In genomic region chr17:73642659-73643011, GRCh38 we compare ENCODE assay signal across 10 cellular contexts. TPM values are rescaled to one million over a fixed set of nuclear protein-coding genes. Genes with fewer than 3 reads are reported as not detected.
DNase-seq lines count a peak whose midpoint lies in the region; ATAC-seq and TF ChIP-seq lines count a peak whose summit lies in the region.
"Had no signal": no experiment of that assay in that cellular context is flagged by ENCODE, and none has a peak within 500 bp of the region (broad histone marks: within the 10 kb centered on the region; RNA-seq: fewer than 3 reads in every experiment).

No MANE protein-coding gene starts in this region.

- ATAC-seq in psoas muscle: no peak

- WGBS in psoas muscle, 3 donors: 42 to 48% (median 45%) methylated on average over 12 of the region's 12 CpGs

- TF ChIP-seq EP300 in neural cell (conservative IDR thresholded peaks at IDR 0.05; ENCODE audit: poor library complexity, severe bottlenecking): no peak

- peaks cover 66% of the 10 kb centered on the region for H3K27me3 Mint-ChIP-seq in dendritic cell treated with granulocyte-macrophage colony-stimulating factor and Interleukin-4, amounts not matched to agents 40 ng/mL and 50 ng/mL, for 4 days

- H3K9me3 ChIP-seq in BLaER1 (no peaks in the 10 kb centered on the region), HUES6 (ENCODE audit: control insufficient read depth, insufficient read depth, low read depth, low read length) (no peaks in the 10 kb centered on the region), neural cell (ENCODE audit: low read length) (no peaks in the 10 kb centered on the region), psoas muscle (no peaks in the 10 kb centered on the region), uterus (no peaks in the 10 kb centered on the region)

- H4K20me1 ChIP-seq in BLaER1 (peaks cover 58% of the 10 kb centered on the region), neural cell (ENCODE audit: insufficient read depth) (no peaks in the 10 kb centered on the region)

- H3K4me3 Mint-ChIP-seq in dendritic cell treated with granulocyte-macrophage colony-stimulating factor and Interleukin-4, amounts not matched to agents 40 ng/mL and 50 ng/mL, for 4 days: peak overlapping the region; percentile 61

- no peaks in the 10 kb centered on the region for H3K9me2 ChIP-seq in neural cell (ENCODE audit: insufficient read depth, low read length)

- peaks cover 52% of the 10 kb centered on the region for H3K79me2 ChIP-seq in neural cell (replicated peaks; ENCODE audit: insufficient read depth, low read length)

- peaks cover 60% of the 10 kb centered on the region for H3K27me3 ChIP-seq in BLaER1
- H3K27me3 ChIP-seq in HUES6 (ENCODE audit: control insufficient read depth, insufficient read depth, low read length): peaks cover 66% of the 10 kb centered on the region
- no peaks in the 10 kb centered on the region for H3K27me3 ChIP-seq in neural cell (ENCODE audit: insufficient read depth, low read depth, low read length)
- peaks cover 0 to 45% (median 7%) of the 10 kb centered on the region in 3 donors for H3K27me3 ChIP-seq in psoas muscle (ENCODE audit: insufficient read depth in 3 of 3, low read length in 2 of 3)
- H3K27me3 ChIP-seq in uterus: peaks cover 0 to 4% of the 10 kb centered on the region in 2 donors

- no peak for TF ChIP-seq CTCF in neural cell (IDR thresholded peaks at IDR 0.05; ENCODE audit: poor library complexity, severe bottlenecking)
- TF ChIP-seq CTCF in psoas muscle (IDR thresholded peaks at IDR 0.05): no peak
- no peak for TF ChIP-seq CTCF in uterus (IDR thresholded peaks at IDR 0.05)

- H3K4me1 Mint-ChIP-seq in dendritic cell treated with granulocyte-macrophage colony-stimulating factor and Interleukin-4, amounts not matched to agents 40 ng/mL and 50 ng/mL, for 4 days (ENCODE audit: low read depth): peaks cover 30% of the 10 kb centered on the region

- H3K4me1 ChIP-seq in BLaER1 (peaks cover 41% of the 10 kb centered on the region), HUES6 (ENCODE audit: control insufficient read depth, insufficient read depth, low read length) (peaks cover 29% of the 10 kb centered on the region), psoas muscle (no peaks in the 10 kb centered on the region), uterus (peaks cover 0 to 11% of the 10 kb centered on the region in 2 donors)

- no peak for TF ChIP-seq POLR2A in uterus (IDR thresholded peaks at IDR 0.05)

- H3F3A ChIP-seq in neural cell (ENCODE audit: insufficient read depth, low read length, poor library complexity, severe bottlenecking): peaks cover 5% of the 10 kb centered on the region

- H3K36me3 ChIP-seq in BLaER1 (peaks cover 4% of the 10 kb centered on the region; the same call in 1 of the 2 replicates), HUES6 (ENCODE audit: control insufficient read depth, insufficient read depth, low read length) (no peaks in the 10 kb centered on the region), neural cell (ENCODE audit: insufficient read depth, low read length) (no peaks in the 10 kb centered on the region), psoas muscle (ENCODE audit: insufficient read depth in 1 of 2, low read depth in 1 of 2) (no peaks in the 10 kb centered on the region), uterus (no peaks in the 10 kb centered on the region)

- no peak overlapping the region for H2AFZ ChIP-seq in neural cell (ENCODE audit: low read depth, low read length)

- H3K4me3 ChIP-seq in BLaER1: peak overlapping the region; percentile 83
- H3K4me3 ChIP-seq in HUES6 (ENCODE audit: low read depth, low read length): peak overlapping the region; percentile 63
- H3K4me3 ChIP-seq in neural cell (ENCODE audit: low read length): peak overlapping the region; percentile 96
- no peak overlapping the region for H3K4me3 ChIP-seq in psoas muscle
- H3K4me3 ChIP-seq in uterus: no peak overlapping the region

- H3K27ac Mint-ChIP-seq in dendritic cell treated with granulocyte-macrophage colony-stimulating factor and Interleukin-4, amounts not matched to agents 40 ng/mL and 50 ng/mL, for 4 days: no peak overlapping the region

- peak overlapping the region; percentile 91 for H3K4me2 ChIP-seq in BLaER1
- H3K4me2 ChIP-seq in neural cell (ENCODE audit: low read length): peak overlapping the region; percentile 82

- DNase-seq in psoas muscle: no peak
- no peak for DNase-seq in uterus
- no peak for DNase-seq in ecto neural progenitor cell (ENCODE audit: low spot score)
- no peak for DNase-seq in NCI-H82 (lab: John Stamatoyannopoulos, UW)
- DNase-seq: DMS 273 treated with DMSO at 0.1 percent for 48 hours had no signal

- no peaks in the 10 kb centered on the region for H3K9me3 Mint-ChIP-seq in dendritic cell treated with granulocyte-macrophage colony-stimulating factor and Interleukin-4, amounts not matched to agents 40 ng/mL and 50 ng/mL, for 4 days

- peak overlapping the region; percentile 55; the same call in 1 of the 2 replicates for H3K27ac ChIP-seq in BLaER1
- no peak overlapping the region for H3K27ac ChIP-seq in HUES6 (ENCODE audit: low read depth, low read length)
- H3K27ac ChIP-seq in neural cell (ENCODE audit: low read length): peak overlapping the region; percentile 55
- no peak overlapping the region for H3K27ac ChIP-seq in psoas muscle
- no peak overlapping the region for H3K27ac ChIP-seq in uterus

- intact Hi-C loops in dendritic cell treated with granulocyte-macrophage colony-stimulating factor and Interleukin-4, amounts not matched to agents 40 ng/mL and 50 ng/mL, for 4 days (cut with micrococcal nuclease): no loop called here
- intact Hi-C loops in psoas muscle (cut with DNase I): no loop called here
- intact Hi-C loops in uterus (cut with DNase I; ENCODE audit: low total_unique reads): no loop called here

- H3K36me3 Mint-ChIP-seq in dendritic cell treated with granulocyte-macrophage colony-stimulating factor and Interleukin-4, amounts not matched to agents 40 ng/mL and 50 ng/mL, for 4 days (ENCODE audit: low read depth): no peaks in the 10 kb centered on the region

- no peak for TF ChIP-seq RAD21 in neural cell (conservative IDR thresholded peaks at IDR 0.05)

- H3K9ac ChIP-seq in BLaER1 (peak overlapping the region; percentile 73), HUES6 (ENCODE audit: low read length) (peak overlapping the region; percentile 11), neural cell (ENCODE audit: low read length) (peak overlapping the region; percentile 74)

TF ChIP-seq in neural cell, 6 proteins besides CTCF, POLR2A, EP300 and RAD21:
- TF ChIP-seq SMC3 (conservative IDR thresholded peaks at IDR 0.05; ENCODE audit: poor library complexity) (no peak), EZH2 (IDR thresholded peaks at IDR 0.05; ENCODE audit: borderline replicate concordance, insufficient read depth, low read length, poor library complexity, severe bottlenecking) (no peak), TAF1 (IDR thresholded peaks at IDR 0.05; ENCODE audit: low read depth) (no peak), REST (IDR thresholded peaks at IDR 0.05; ENCODE audit: borderline replicate concordance) (no peak), MXI1 (conservative IDR thresholded peaks at IDR 0.05; ENCODE audit: poor library complexity, severe bottlenecking) (no peak), POLR2AphosphoS5 (IDR thresholded peaks at IDR 0.05) (no peak)

RNA-seq across cellular contexts. Expression of gene SDK2, which starts 1.6 kb away (rescaled TPM):
- 0.73 and 2.2 TPM in 2 replicates for polyA plus RNA-seq in neural cell
- polyA minus RNA-seq in neural cell: 7.5 and 7.6 TPM in 2 replicates
- 1 to 10 TPM in 1 of 4 donors, under 1 TPM in 3; 0.23 to 2.8 (median 0.35) TPM for total RNA-seq in psoas muscle
- under 1 TPM; 0.04 to 0.24 (median 0.21) TPM for polyA plus RNA-seq in psoas muscle
- 1 to 10 TPM in 2 of 4 donors, not detected in 2; 1.1 to 5.0 TPM for total RNA-seq in uterus
- total RNA-seq: HepG2 had no signal
- polyA plus RNA-seq: HepG2 had no signal

Comparison
In these comparisons a context has a peak if more than half of its experiments do, and no peak if none do; other contexts are left out.
1. H3K27ac ChIP-seq: peak in BLaER1 (single experiment) and neural cell (single experiment); none in HUES6 (single experiment), psoas muscle (single experiment) and uterus (0 of 2).
2. H3K4me3 ChIP-seq: peak in BLaER1 (single experiment), HUES6 (single experiment) and neural cell (single experiment); none in psoas muscle (single experiment) and uterus (0 of 2).
3. H3K9ac ChIP-seq: peak in every context shown above with its lines; median percentile 74 in neural cell; 73 in BLaER1; 11 in HUES6.